ENCODE assay signal across 28 cellular contexts in genomic region chr2:239365071-239365781, GRCh38. TPM values are rescaled to one million over a fixed set of nuclear protein-coding genes. Genes with fewer than 3 reads are reported as not detected.
A peak's percentile ranks its signal among the peaks of the same experiment; 100 is the strongest.
DNase-seq lines count a peak whose midpoint lies in the region; ATAC-seq, FAIRE-seq and TF ChIP-seq lines count a peak whose summit lies in the region.
"Had no signal": no experiment of that assay in that cellular context is flagged by ENCODE, and none has a peak within 500 bp of the region (broad histone marks: within the 10 kb centered on the region; RNA-seq: fewer than 3 reads in every experiment).

No MANE protein-coding gene starts in this region.

- no peak for TF ChIP-seq EP300 in H1 (IDR thresholded peaks at IDR 0.05; ENCODE audit: borderline replicate concordance in 1 of 2, low read depth in 2 of 2, low read length in 2 of 2)

- no peak overlapping the region for H3K4ac ChIP-seq in H1 (replicated peaks; ENCODE audit: insufficient read length, low read depth, low read length)

- H3K9me3 ChIP-seq in right cardiac atrium (ENCODE audit: control insufficient read depth, low read length) (no peaks in the 10 kb centered on the region), H1 (ENCODE audit: insufficient read depth in 2 of 2, low read depth in 1 of 2, low read length in 1 of 2) (no peaks in the 10 kb centered on the region), spleen (no peaks in the 10 kb centered on the region), esophagus squamous epithelium (no peaks in the 10 kb centered on the region)
- no peaks in the 10 kb centered on the region for H3K9me3 ChIP-seq in effector memory CD4-positive, alpha-beta T cell (ENCODE audit: control insufficient read depth, low read length)
- H3K9me3 ChIP-seq: A549, neutrophil, SJSA1, stomach, tibial artery had no signal

- no peak overlapping the region for H3K9ac ChIP-seq in H1 (replicated peaks in 1 of 4; ENCODE audit: extremely low read depth in 1 of 4, low read depth in 3 of 4, low read length in 3 of 4)
- H3K9ac ChIP-seq: KMS-11 had no signal

- no peak for TF ChIP-seq RAD21 in H1 (IDR thresholded peaks at IDR 0.05 in 1 of 2, conservative IDR thresholded peaks at IDR 0.05 in 1 of 2; ENCODE audit: low read depth in 2 of 2, low read length in 2 of 2)

- no peak overlapping the region for H4K91ac ChIP-seq in H1 (replicated peaks; ENCODE audit: insufficient read length, low read length)

- intact Hi-C loops in cardiac septum (cut with DNase I), result loop anchor here (2.0 kb wide), 1 partner anchor 20 kb away; no protein-coding TSS in a partner anchor
- intact Hi-C loops in right cardiac atrium (cut with DNase I), result no loop called here
- intact Hi-C loops in spleen (cut with DNase I; ENCODE audit: low total_unique reads), result no loop called here
- intact Hi-C loops in esophagus squamous epithelium (cut with DNase I), result no loop called here

- no peak for TF ChIP-seq POLR2A in H1 (IDR thresholded peaks at IDR 0.05; ENCODE audit: control extremely low read depth in 1 of 2, low read depth in 2 of 2, low read length in 2 of 2)
- no peak for TF ChIP-seq POLR2A in spleen (IDR thresholded peaks at IDR 0.05)
- no peak for TF ChIP-seq POLR2A in esophagus squamous epithelium (IDR thresholded peaks at IDR 0.05)

- H3K23me2 ChIP-seq in H1 (ENCODE audit: low read depth, low read length), result no peaks in the 10 kb centered on the region

- DNase-seq in cardiac septum (ENCODE audit: low spot score) (peak; percentile 49), right cardiac atrium (no peak), H1 (ENCODE audit: low read depth in 1 of 2, low spot score in 2 of 2) (no peak), spleen (no peak), esophagus squamous epithelium (lab: John Stamatoyannopoulos, UW) (no peak)
- peak; percentile 15 for DNase-seq in natural killer cell treated with Interleukin-12 subunit alpha and Interleukin-12 subunit beta and Interleukin-15 and Interleukin-18, amount 100 ng/mL, for 72 hours (ENCODE audit: low spot score)
- no peak for DNase-seq in effector memory CD4-positive, alpha-beta T cell
- DNase-seq: activated CD8-positive, alpha-beta T cell treated with anti-CD3 and anti-CD28 coated beads, Interleukin-2, amount 10 ng/mL, durations not matched to agents 7 days and 5 days; activated effector memory CD4-positive, alpha-beta T cell treated with anti-CD3 and anti-CD28 coated beads, Interleukin-2, amount 50 U/mL, for 16 hours; AML-193; central memory CD4-positive, alpha-beta T cell; dermis blood vessel endothelial cell; DMS53; GF-D8; NCI-H1436; NCI-H2107; NCI-H748 treated with DMSO at 0.1 percent for 48 hours; stomach; tibial artery had no signal

- H3K4me1 ChIP-seq in right cardiac atrium (ENCODE audit: control insufficient read depth, insufficient read depth, low read length), result peaks cover 4% of the 10 kb centered on the region
- peaks cover 0 to 6% (median 2%) of the 10 kb centered on the region in 4 experiments; a peak in 4 of 7 replicates for H3K4me1 ChIP-seq in H1 (replicated peaks in 1 of 4; ENCODE audit: control insufficient read depth in 3 of 4, insufficient read depth in 4 of 4, low read length in 3 of 4)
- H3K4me1 ChIP-seq in effector memory CD4-positive, alpha-beta T cell (ENCODE audit: control insufficient read depth, insufficient read depth, low read length, poor library complexity, severe bottlenecking), result peaks cover 13% of the 10 kb centered on the region
- H3K4me1 ChIP-seq in spleen, result peaks cover 5 to 27% (median 16%) of the 10 kb centered on the region in 6 donors
- peaks cover 0 to 25% (median 0%) of the 10 kb centered on the region in 3 donors for H3K4me1 ChIP-seq in esophagus squamous epithelium
- H3K4me1 ChIP-seq: A549, SJSA1, tibial artery had no signal

- peak overlapping the region; percentile 27; the same call in 1 of the 2 replicates for H2BK5ac ChIP-seq in H1 (ENCODE audit: low read depth, low read length)

- no peak overlapping the region for H2BK20ac ChIP-seq in H1 (ENCODE audit: low read length)

- H3K27me3 ChIP-seq in right cardiac atrium (ENCODE audit: control insufficient read depth, insufficient read depth), result no peaks in the 10 kb centered on the region
- H3K27me3 ChIP-seq in H1 (replicated peaks in 1 of 4; ENCODE audit: control insufficient read depth in 3 of 4, extremely low read depth in 1 of 4, insufficient read depth in 3 of 4, low read length in 3 of 4), result no peaks in the 10 kb centered on the region; a peak in 1 of 7 replicates
- no peaks in the 10 kb centered on the region for H3K27me3 ChIP-seq in effector memory CD4-positive, alpha-beta T cell (replicated peaks; ENCODE audit: control insufficient read depth, insufficient read depth, low read length, poor library complexity, severe bottlenecking)
- no peaks in the 10 kb centered on the region for H3K27me3 ChIP-seq in spleen (replicated peaks in 1 of 7)
- H3K27me3 ChIP-seq in esophagus squamous epithelium, result no peaks in the 10 kb centered on the region
- H3K27me3 ChIP-seq: neutrophil, SJSA1, stomach, tibial artery had no signal

- peak overlapping the region; percentile 48; the same call in 1 of the 2 replicates for H4K8ac ChIP-seq in H1 (ENCODE audit: extremely low read depth, insufficient read depth, low read length)

- POLR2A ChIA-PET in H1 (lab: Charles Lee; ENCODE audit: partially characterized antibody), result no interaction called here

- peaks cover 18% of the 10 kb centered on the region for H3K79me1 ChIP-seq in H1 (ENCODE audit: low read depth, low read length)

- peaks cover 10 to 27% of the 10 kb centered on the region in 2 experiments for H4K20me1 ChIP-seq in H1 (replicated peaks in 1 of 2; ENCODE audit: control insufficient read depth in 1 of 2, insufficient read depth in 2 of 2, low read length in 2 of 2)

- H3K4me1 Mint-ChIP-seq in natural killer cell treated with Interleukin-12 subunit alpha and Interleukin-12 subunit beta and Interleukin-15 and Interleukin-18, amount 100 ng/mL, for 72 hours (ENCODE audit: low read depth in 2 of 2), result peaks cover 35 to 40% of the 10 kb centered on the region in 2 donors

- FAIRE-seq in H1 (lab: Jason Lieb, UNC), result no peak
- FAIRE-seq: A549, astrocyte, RCC 7860, TTC549 had no signal

- WGBS in right cardiac atrium, result 84% methylated on average over 11 of the region's 11 CpGs
- 96% methylated on average over 11 of the region's 11 CpGs; no CpG with 5 or more reads in 1 of the 2 experiments for WGBS in H1 (ENCODE audit: extremely low coverage in 1 of 2, insufficient coverage in 1 of 2, insufficient read length in 1 of 2, insufficient replicate concordance in 2 of 2, low coverage in 1 of 2, low lambda C conversion rate in 2 of 2, missing lambda C conversion rate in 1 of 2), 2 experiments
- 87 to 96% (median 92%) methylated on average over 6 to 11 of the region's 11 CpGs for WGBS in spleen, 5 donors
- 60 to 93% methylated on average over 5 to 10 of the region's 11 CpGs for WGBS in esophagus squamous epithelium, 2 donors

- no peak overlapping the region for H3K23ac ChIP-seq in H1 (ENCODE audit: insufficient read length)

- H3K79me2 ChIP-seq in H1 (ENCODE audit: control insufficient read depth in 1 of 2, insufficient read depth in 2 of 2, low read length in 2 of 2), result peaks cover 7 to 72% of the 10 kb centered on the region in 2 experiments

- H3K18ac ChIP-seq in H1 (ENCODE audit: extremely low read depth, low read length), result no peak overlapping the region; the same call in 1 of the 2 replicates

- no peaks in the 10 kb centered on the region for H3K36me3 ChIP-seq in H1 (ENCODE audit: control insufficient read depth in 2 of 4, insufficient read depth in 4 of 4, low read length in 3 of 4)
- H3K36me3 ChIP-seq in effector memory CD4-positive, alpha-beta T cell (ENCODE audit: control insufficient read depth, insufficient read depth, low read length), result no peaks in the 10 kb centered on the region
- H3K36me3 ChIP-seq in spleen, result no peaks in the 10 kb centered on the region
- H3K36me3 ChIP-seq in esophagus squamous epithelium, result peaks cover 0 to 24% (median 0%) of the 10 kb centered on the region in 3 donors
- H3K36me3 ChIP-seq: SJSA1 had no signal

- no peak overlapping the region; the same call in 1 of the 2 replicates for H2AK5ac ChIP-seq in H1 (ENCODE audit: low read depth, low read length)

- no peaks in the 10 kb centered on the region for H3K27me3 Mint-ChIP-seq in natural killer cell treated with Interleukin-12 subunit alpha and Interleukin-12 subunit beta and Interleukin-15 and Interleukin-18, amount 100 ng/mL, for 72 hours
- H3K27me3 Mint-ChIP-seq: progenitor cell of endocrine pancreas had no signal

- H4K5ac ChIP-seq in H1 (ENCODE audit: insufficient read length, low read depth, low read length), result no peak overlapping the region

- TF ChIP-seq CTCF in H1 (IDR thresholded peaks at IDR 0.05; ENCODE audit: control extremely low read depth in 1 of 3, insufficient read depth in 1 of 3, low read depth in 1 of 3, low read length in 3 of 3), result no peak
- TF ChIP-seq CTCF in spleen (IDR thresholded peaks at IDR 0.05 in 8 of 11, conservative IDR thresholded peaks at IDR 0.05 in 3 of 11), result no peak
- TF ChIP-seq CTCF in esophagus squamous epithelium (IDR thresholded peaks at IDR 0.05), result no peak

- CTCF ChIA-PET in H1 (lab: Charles Lee; ENCODE audit: partially characterized antibody), result interaction anchor here (1.1 kb wide), 1 partner anchor 95 kb away, joined by 3 read pairs; no protein-coding TSS in a partner anchor

- no peak overlapping the region for H3K4me3 Mint-ChIP-seq in natural killer cell treated with Interleukin-12 subunit alpha and Interleukin-12 subunit beta and Interleukin-15 and Interleukin-18, amount 100 ng/mL, for 72 hours
- H3K4me3 Mint-ChIP-seq: activated CD8-positive, alpha-beta T cell treated with anti-CD3 and anti-CD28 coated beads, Interleukin-2, amount 10 ng/mL, durations not matched to agents 7 days and 5 days had no signal

- no peak overlapping the region for H3K4me3 ChIP-seq in right cardiac atrium (ENCODE audit: low read length)
- H3K4me3 ChIP-seq in H1 (ENCODE audit: extremely low read depth in 1 of 4, insufficient read depth in 2 of 4, low read depth in 3 of 4, low read length in 4 of 4), result no peak overlapping the region
- no peak overlapping the region for H3K4me3 ChIP-seq in effector memory CD4-positive, alpha-beta T cell (ENCODE audit: insufficient read depth, low read depth, low read length, poor library complexity, severe bottlenecking)
- H3K4me3 ChIP-seq in spleen, result no peak overlapping the region
- no peak overlapping the region for H3K4me3 ChIP-seq in esophagus squamous epithelium
- H3K4me3 ChIP-seq: A549, SJSA1, stomach, tibial artery had no signal

- H3K27ac Mint-ChIP-seq in natural killer cell treated with Interleukin-12 subunit alpha and Interleukin-12 subunit beta and Interleukin-15 and Interleukin-18, amount 100 ng/mL, for 72 hours, result no peak overlapping the region
- H3K27ac Mint-ChIP-seq: activated CD8-positive, alpha-beta T cell treated with anti-CD3 and anti-CD28 coated beads, Interleukin-2, amount 10 ng/mL, durations not matched to agents 7 days and 5 days; progenitor cell of endocrine pancreas had no signal

- H3K36me3 Mint-ChIP-seq in natural killer cell treated with Interleukin-12 subunit alpha and Interleukin-12 subunit beta and Interleukin-15 and Interleukin-18, amount 100 ng/mL, for 72 hours, result no peaks in the 10 kb centered on the region

- H3K27ac ChIP-seq in right cardiac atrium (ENCODE audit: low read length), result no peak overlapping the region
- H3K27ac ChIP-seq in H1 (ENCODE audit: low read depth, low read length), result no peak overlapping the region
- no peak overlapping the region for H3K27ac ChIP-seq in effector memory CD4-positive, alpha-beta T cell (ENCODE audit: insufficient read depth, low read length, poor library complexity, severe bottlenecking)
- H3K27ac ChIP-seq in spleen, result no peak overlapping the region
- no peak overlapping the region for H3K27ac ChIP-seq in esophagus squamous epithelium
- H3K27ac ChIP-seq: A549, KMS-11, neutrophil, SJSA1, tibial artery had no signal

- H2BK15ac ChIP-seq in H1 (ENCODE audit: low read length), result no peak overlapping the region

- H2BK12ac ChIP-seq in H1 (ENCODE audit: low read depth, low read length), result no peak overlapping the region

- no peak overlapping the region for H3K56ac ChIP-seq in H1 (replicated peaks; ENCODE audit: insufficient read length, low read depth, low read length)

- H2AFZ ChIP-seq in H1 (ENCODE audit: low read length), result no peak overlapping the region

- H3K4me2 ChIP-seq in H1 (ENCODE audit: insufficient read depth in 1 of 2, low read depth in 2 of 2, low read length in 2 of 2), result no peak overlapping the region
- H3K4me2 ChIP-seq: A549, KMS-11 had no signal

- no peak overlapping the region for H3K14ac ChIP-seq in H1 (ENCODE audit: insufficient read length)

- no peaks in the 10 kb centered on the region for H3K9me3 Mint-ChIP-seq in natural killer cell treated with Interleukin-12 subunit alpha and Interleukin-12 subunit beta and Interleukin-15 and Interleukin-18, amount 100 ng/mL, for 72 hours

- H2BK120ac ChIP-seq in H1 (replicated peaks; ENCODE audit: low read depth, low read length), result no peak overlapping the region

- no peak for ATAC-seq in right cardiac atrium
- no peak for ATAC-seq in natural killer cell treated with Interleukin-12 subunit alpha and Interleukin-12 subunit beta and Interleukin-15 and Interleukin-18, amount 100 ng/mL, for 72 hours
- ATAC-seq in GM18868 (IDR thresholded peaks at IDR 0.05; ENCODE audit: unreplicated experiment), result no peak
- ATAC-seq: A549; activated CD8-positive, alpha-beta T cell treated with anti-CD3 and anti-CD28 coated beads, Interleukin-2, amount 10 ng/mL, durations not matched to agents 7 days and 5 days had no signal

RNA-seq across cellular contexts. Expression of gene HDAC4, which starts 35.6 kb away (rescaled TPM):
- total RNA-seq in cardiac septum (34.4 TPM), right cardiac atrium (10 to 100 TPM; 18.3 to 29.1 (median 25.4) TPM), spleen (100 to 1,000 TPM in 2 of 7 donors, 10 to 100 TPM in 5; 58.0 to 122 (median 79.4) TPM), esophagus squamous epithelium (10 to 100 TPM; 21.6 to 72.7 (median 35.2) TPM)
- polyA plus RNA-seq in right cardiac atrium (7.8 TPM), H1 (2011; rRNA removed) (15.4 and 31.2 TPM in 2 replicates), spleen (10 to 100 TPM in 1 of 3 donors, 1 to 10 TPM in 2; 3.2 to 10.1 (median 3.8) TPM)
- 31.3 and 31.5 TPM in 2 replicates for total RNA-seq in H1 (2021; fragmentation: NEBNext Ultra II Directional; extraction: Animal tissue kit (Norgen Biotek cat#: 25700))
- 14.3 TPM for polyA plus RNA-seq in H1 (2011; cell fraction: cytosol; rRNA removed)
- polyA plus RNA-seq in H1 (2011; cell fraction: nucleus; rRNA removed), result 24.1 TPM
- 9.7 to 17.8 TPM (median 12.6 TPM) in 4 replicates for polyA plus RNA-seq in H1 (2012, experiment 1 of 2)
- 5.0 TPM for polyA plus RNA-seq in H1 (2012, experiment 2 of 2)
- polyA plus RNA-seq in H1 (2013, experiment 1 of 2), result 14.8 TPM
- polyA plus RNA-seq in H1 (2013, experiment 2 of 2), result 12.6 TPM
- polyA minus RNA-seq in H1 (2011; rRNA and poly(A)+ RNA removed), result 35.1 and 38.5 TPM in 2 replicates
- 26.3 TPM for polyA minus RNA-seq in H1 (2011; cell fraction: cytosol; rRNA and poly(A)+ RNA removed)
- polyA minus RNA-seq in H1 (2011; cell fraction: nucleus; rRNA and poly(A)+ RNA removed), result 47.3 TPM
- total RNA-seq in natural killer cell treated with Interleukin-12 subunit alpha and Interleukin-12 subunit beta and Interleukin-15 and Interleukin-18, amount 100 ng/mL, for 72 hours, result 10 to 100 TPM; 22.3 to 48.6 TPM

Comparison
In these comparisons a context has a peak if more than half of its experiments do, and no peak if none do; other contexts are left out.
1. DNase-seq: peak in cardiac septum (single experiment) and natural killer cell treated with Interleukin-12 subunit alpha and Interleukin-12 subunit beta and Interleukin-15 and Interleukin-18, amount 100 ng/mL, for 72 hours (single experiment); none in right cardiac atrium (0 of 3), H1 (0 of 2), effector memory CD4-positive, alpha-beta T cell (0 of 3), spleen (single experiment) and esophagus squamous epithelium (single experiment).